In the genomic region with DNA sequence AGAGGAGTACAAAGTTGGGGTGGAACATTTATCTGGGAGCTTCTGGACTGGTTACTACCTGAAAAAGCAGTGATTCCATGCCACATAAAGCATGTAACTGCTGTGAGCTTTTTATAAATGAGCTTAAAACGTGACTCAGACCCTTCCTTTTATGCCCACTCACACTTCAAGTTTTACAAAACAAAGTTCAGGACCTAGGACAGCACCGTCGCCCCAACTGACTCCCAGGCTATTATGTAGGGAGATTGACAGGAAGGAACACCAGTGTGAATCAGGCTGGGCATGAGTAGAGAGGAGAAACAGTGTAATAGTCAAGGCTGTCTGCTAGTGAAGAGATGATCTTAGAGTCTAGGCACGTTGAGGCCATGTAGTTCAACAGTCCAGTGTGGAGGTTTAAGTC, we compare ENCODE assay signal across 13 cellular contexts.
A peak's percentile ranks its signal among the peaks of the same experiment; 100 is the strongest.
DNase-seq lines count a peak whose midpoint lies in the region; ATAC-seq and TF ChIP-seq lines count a peak whose summit lies in the region.
"Had no signal": no experiment of that assay in that cellular context is flagged by ENCODE, and none has a peak within 500 bp of the region (broad histone marks: within the 10 kb centered on the region; RNA-seq: fewer than 3 reads in every experiment).

No MANE protein-coding gene starts in this region.

- no peak overlapping the region for H3K27ac ChIP-seq in SK-N-SH (ENCODE audit: low read depth in 2 of 2, low read length in 1 of 2)
- no peak overlapping the region for H3K27ac ChIP-seq in endodermal cell (ENCODE audit: low read depth, low read length)
- H3K27ac ChIP-seq: PC-9, right atrium auricular region had no signal

- DNase-seq in SK-N-SH = no peak
- peak; percentile 42 for DNase-seq in OCI-M1 (lab: John Stamatoyannopoulos, UW)
- peak; percentile 93 for DNase-seq in endodermal cell
- DNase-seq in retina = peak; percentile 60
- no peak for DNase-seq in AG20443 (ENCODE audit: low spot score)
- DNase-seq in NCI-H1436 (lab: John Stamatoyannopoulos, UW) = no peak
- DNase-seq in germinal center (ENCODE audit: low spot score) = no peak
- DNase-seq: activated T-cell treated with anti-CD3 and anti-CD28 coated beads, Interleukin-2, amount 50 U/mL, for 24 hours; hippocampal formation; NCI-H1930 had no signal

- no peaks in the 10 kb centered on the region for H3K36me3 ChIP-seq in SK-N-SH (replicated peaks in 1 of 2; ENCODE audit: control insufficient read depth in 1 of 2, insufficient read depth in 2 of 2, low read length in 1 of 2)
- H3K36me3 ChIP-seq in endodermal cell (ENCODE audit: control insufficient read depth, insufficient read depth, low read length) = no peaks in the 10 kb centered on the region
- H3K36me3 ChIP-seq: right atrium auricular region had no signal

- no peak overlapping the region for H3K4me2 ChIP-seq in SK-N-SH
- H3K4me2 ChIP-seq: PC-9 had no signal

- H3K9me3 ChIP-seq in SK-N-SH = no peaks in the 10 kb centered on the region
- no peaks in the 10 kb centered on the region for H3K9me3 ChIP-seq in endodermal cell (ENCODE audit: control insufficient read depth, low read length)
- H3K9me3 ChIP-seq: right atrium auricular region had no signal

- ATAC-seq in SK-N-SH treated with all-trans-retinoic acid at 6 μM for 48 hours = no peak

- no peaks in the 10 kb centered on the region for H3K9me3 Mint-ChIP-seq in endodermal cell

- H3K36me3 Mint-ChIP-seq in endodermal cell (ENCODE audit: low read depth) = no peaks in the 10 kb centered on the region

- no peaks in the 10 kb centered on the region for H3F3A ChIP-seq in SK-N-SH (replicated peaks; ENCODE audit: insufficient read depth)

- peaks cover 16% of the 10 kb centered on the region for H3K27me3 Mint-ChIP-seq in endodermal cell (ENCODE audit: insufficient read depth)
- H3K27me3 Mint-ChIP-seq: activated T-cell treated with anti-CD3 and anti-CD28 coated beads, Interleukin-2, amount 50 U/mL, for 24 hours had no signal

- H3K4me3 Mint-ChIP-seq in endodermal cell = no peak overlapping the region
- H3K4me3 Mint-ChIP-seq: activated T-cell treated with anti-CD3 and anti-CD28 coated beads, Interleukin-2, amount 50 U/mL, for 24 hours had no signal

- WGBS in SK-N-SH (ENCODE audit: low lambda C conversion rate) = 9% methylated on average over 4 of the region's 4 CpGs
- 9 to 13% methylated on average over 4 of the region's 4 CpGs for WGBS in endodermal cell (ENCODE audit: insufficient coverage in 1 of 2, insufficient read length in 1 of 2), 2 experiments

- no peaks in the 10 kb centered on the region for H4K20me1 ChIP-seq in SK-N-SH (ENCODE audit: insufficient read depth)

- H3K4me1 Mint-ChIP-seq in endodermal cell = peaks cover 5% of the 10 kb centered on the region

- TF ChIP-seq RAD21 in SK-N-SH (IDR thresholded peaks at IDR 0.05; ENCODE audit: low read length) = no peak

- H3K79me2 ChIP-seq in SK-N-SH (ENCODE audit: insufficient read depth) = no peaks in the 10 kb centered on the region

- no peak for TF ChIP-seq EP300 in SK-N-SH (IDR thresholded peaks at IDR 0.05; ENCODE audit: borderline replicate concordance in 1 of 2, low read depth in 1 of 2, low read length in 1 of 2)

- POLR2A ChIA-PET in SK-N-SH (lab: Yijun Ruan, JAX) = no interaction called here

- H2AFZ ChIP-seq in SK-N-SH (ENCODE audit: low read depth) = no peak overlapping the region
- H2AFZ ChIP-seq: PC-9 had no signal

- no peak overlapping the region for H3K9ac ChIP-seq in SK-N-SH
- no peak overlapping the region for H3K9ac ChIP-seq in endodermal cell (ENCODE audit: extremely low read depth, low read length, poor library complexity, severe bottlenecking)

- no peak overlapping the region for H3K27ac Mint-ChIP-seq in endodermal cell
- H3K27ac Mint-ChIP-seq: activated T-cell treated with anti-CD3 and anti-CD28 coated beads, Interleukin-2, amount 50 U/mL, for 24 hours had no signal

- H3K27me3 ChIP-seq in SK-N-SH (ENCODE audit: insufficient read depth) (no peaks in the 10 kb centered on the region), endodermal cell (ENCODE audit: control insufficient read depth, insufficient read depth, low read length, poor library complexity, severe bottlenecking) (peaks cover 6% of the 10 kb centered on the region)
- H3K27me3 ChIP-seq: right atrium auricular region had no signal

- TF ChIP-seq CTCF in SK-N-SH (IDR thresholded peaks at IDR 0.05) = no peak
- TF ChIP-seq CTCF in endodermal cell (conservative IDR thresholded peaks at IDR 0.05) = no peak

- H3K4me3 ChIP-seq in SK-N-SH (ENCODE audit: low read depth in 2 of 2, low read length in 1 of 2) (no peak overlapping the region), endodermal cell (ENCODE audit: low read length) (no peak overlapping the region)
- H3K4me3 ChIP-seq: PC-9, right atrium auricular region had no signal

- CTCF ChIA-PET in SK-N-SH (lab: Yijun Ruan, JAX) = interaction anchor here (1.7 kb wide), 1 partner anchor 138 kb away, joined by 6 read pairs; no protein-coding TSS in a partner anchor

- H3K9me2 ChIP-seq in SK-N-SH = no peaks in the 10 kb centered on the region

- peaks cover 0 to 7% of the 10 kb centered on the region in 2 experiments; a peak in 2 of 4 replicates for H3K4me1 ChIP-seq in SK-N-SH (ENCODE audit: control insufficient read depth in 1 of 2, insufficient read depth in 2 of 2, low read depth in 1 of 2, low read length in 1 of 2)
- H3K4me1 ChIP-seq in endodermal cell (ENCODE audit: control insufficient read depth, insufficient read depth, low read length) = no peaks in the 10 kb centered on the region
- H3K4me1 ChIP-seq: right atrium auricular region had no signal

TF ChIP-seq in SK-N-SH, 30 proteins besides CTCF, POLR2A, EP300 and RAD21:
- TF ChIP-seq, protein P1, sequence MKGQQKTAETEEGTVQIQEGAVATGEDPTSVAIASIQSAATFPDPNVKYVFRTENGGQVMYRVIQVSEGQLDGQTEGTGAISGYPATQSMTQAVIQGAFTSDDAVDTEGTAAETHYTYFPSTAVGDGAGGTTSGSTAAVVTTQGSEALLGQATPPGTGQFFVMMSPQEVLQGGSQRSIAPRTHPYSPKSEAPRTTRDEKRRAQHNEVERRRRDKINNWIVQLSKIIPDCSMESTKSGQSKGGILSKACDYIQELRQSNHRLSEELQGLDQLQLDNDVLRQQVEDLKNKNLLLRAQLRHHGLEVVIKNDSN (IDR thresholded peaks at IDR 0.05; ENCODE audit: borderline replicate concordance, low read depth) = no peak
- TF ChIP-seq, protein P2, sequence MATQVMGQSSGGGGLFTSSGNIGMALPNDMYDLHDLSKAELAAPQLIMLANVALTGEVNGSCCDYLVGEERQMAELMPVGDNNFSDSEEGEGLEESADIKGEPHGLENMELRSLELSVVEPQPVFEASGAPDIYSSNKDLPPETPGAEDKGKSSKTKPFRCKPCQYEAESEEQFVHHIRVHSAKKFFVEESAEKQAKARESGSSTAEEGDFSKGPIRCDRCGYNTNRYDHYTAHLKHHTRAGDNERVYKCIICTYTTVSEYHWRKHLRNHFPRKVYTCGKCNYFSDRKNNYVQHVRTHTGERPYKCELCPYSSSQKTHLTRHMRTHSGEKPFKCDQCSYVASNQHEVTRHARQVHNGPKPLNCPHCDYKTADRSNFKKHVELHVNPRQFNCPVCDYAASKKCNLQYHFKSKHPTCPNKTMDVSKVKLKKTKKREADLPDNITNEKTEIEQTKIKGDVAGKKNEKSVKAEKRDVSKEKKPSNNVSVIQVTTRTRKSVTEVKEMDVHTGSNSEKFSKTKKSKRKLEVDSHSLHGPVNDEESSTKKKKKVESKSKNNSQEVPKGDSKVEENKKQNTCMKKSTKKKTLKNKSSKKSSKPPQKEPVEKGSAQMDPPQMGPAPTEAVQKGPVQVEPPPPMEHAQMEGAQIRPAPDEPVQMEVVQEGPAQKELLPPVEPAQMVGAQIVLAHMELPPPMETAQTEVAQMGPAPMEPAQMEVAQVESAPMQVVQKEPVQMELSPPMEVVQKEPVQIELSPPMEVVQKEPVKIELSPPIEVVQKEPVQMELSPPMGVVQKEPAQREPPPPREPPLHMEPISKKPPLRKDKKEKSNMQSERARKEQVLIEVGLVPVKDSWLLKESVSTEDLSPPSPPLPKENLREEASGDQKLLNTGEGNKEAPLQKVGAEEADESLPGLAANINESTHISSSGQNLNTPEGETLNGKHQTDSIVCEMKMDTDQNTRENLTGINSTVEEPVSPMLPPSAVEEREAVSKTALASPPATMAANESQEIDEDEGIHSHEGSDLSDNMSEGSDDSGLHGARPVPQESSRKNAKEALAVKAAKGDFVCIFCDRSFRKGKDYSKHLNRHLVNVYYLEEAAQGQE (IDR thresholded peaks at IDR 0.05; ENCODE audit: low read depth, low read length) = peak; percentile 62; the same call in 1 of the 2 replicates

TF ChIP-seq in SK-N-SH treated with all-trans-retinoic acid at 6 μM for 48 hours, 23 proteins besides CTCF, POLR2A, EP300 and RAD21:
- TF ChIP-seq OSR1 (CRISPR knock-in tag; IDR thresholded peaks at IDR 0.05) = no peak
- TF ChIP-seq ZC3H10 (CRISPR knock-in tag; IDR thresholded peaks at IDR 0.05) = no peak
- no peak for TF ChIP-seq ISL1 (CRISPR knock-in tag; IDR thresholded peaks at IDR 0.05)
- no peak for TF ChIP-seq ZFP3 (CRISPR knock-in tag; IDR thresholded peaks at IDR 0.05)

Comparison
In these comparisons a context has a peak if more than half of its experiments do, and no peak if none do; other contexts are left out.
1. DNase-seq: peak in OCI-M1 (single experiment), endodermal cell (single experiment) and retina (single experiment); none in SK-N-SH (single experiment), AG20443 (single experiment), NCI-H1436 (single experiment) and germinal center (single experiment).